ENCODE assay signal across 8 cellular contexts in genomic region chr1:24149854-24150227, GRCh38. TPM values are rescaled to one million over a fixed set of nuclear protein-coding genes. Genes with fewer than 3 reads are reported as not detected.
DNase-seq lines count a peak whose midpoint lies in the region; ATAC-seq, FAIRE-seq and TF ChIP-seq lines count a peak whose summit lies in the region.

No MANE protein-coding gene starts in this region.

- peaks cover 38% of the 10 kb centered on the region for H3F3A ChIP-seq in SU-DHL-6 (ENCODE audit: insufficient read depth)

- DNase-seq in H54 (ENCODE audit: insufficient read length, low spot score) (peak; percentile 40), epithelial cell of esophagus (ENCODE audit: low read depth) (peak; percentile 95), GM13977 (ENCODE audit: low spot score) (no peak), globus pallidus (ENCODE audit: low spot score) (no peak), left lobe of liver (ENCODE audit: low spot score) (no peak)

- TF ChIP-seq CTCF in SU-DHL-6 (IDR thresholded peaks at IDR 0.05; ENCODE audit: insufficient read depth, low read length, poor library complexity, severe bottlenecking) = no peak
- TF ChIP-seq CTCF in epithelial cell of esophagus (IDR thresholded peaks at IDR 0.05; ENCODE audit: insufficient read depth, low read depth, low read length, missing control alignments) = no peak
- no peak for TF ChIP-seq CTCF in GM13977 (IDR thresholded peaks at IDR 0.05; ENCODE audit: extremely low read depth, insufficient read depth, missing control alignments)

- no peak for ATAC-seq in GM21423 (IDR thresholded peaks at IDR 0.05; ENCODE audit: unreplicated experiment)
- no peak for ATAC-seq in left lobe of liver

- H3K9ac ChIP-seq in SU-DHL-6 (ENCODE audit: low read length) (peak overlapping the region; percentile 69; the same call in 1 of the 2 replicates), skeletal muscle tissue (ENCODE audit: low read depth in 1 of 3, low read length in 3 of 3) (peak overlapping the region in 1 of 3 donors; percentile 43)

- no peak for TF ChIP-seq POLR2A in H54 (IDR thresholded peaks at IDR 0.05; ENCODE audit: low read depth, low read length)

- in situ Hi-C loops in GM13977 (cut with MboI; ENCODE audit: low pct_unique_long_range_greater_than_20kb, low sequenced_read_pairs, unreplicated experiment) = no loop called here

- H3K4me3 ChIP-seq in SU-DHL-6 (ENCODE audit: insufficient read depth, low read length, poor library complexity, severe bottlenecking) (no peak overlapping the region), epithelial cell of esophagus (ENCODE audit: low read length) (peak overlapping the region; percentile 43), skeletal muscle tissue (ENCODE audit: low read length in 3 of 3) (peak overlapping the region in 2 of 3 donors; percentile 56)

- H3K27ac ChIP-seq in SU-DHL-6 (ENCODE audit: low read depth, low read length) (no peak overlapping the region), skeletal muscle tissue (ENCODE audit: low read depth, low read length) (no peak overlapping the region)

- H4K20me1 ChIP-seq in SU-DHL-6 (ENCODE audit: low read depth, low read length) = no peaks in the 10 kb centered on the region

- no peaks in the 10 kb centered on the region for H3K36me3 ChIP-seq in SU-DHL-6 (ENCODE audit: low read length)
- no peaks in the 10 kb centered on the region for H3K36me3 ChIP-seq in skeletal muscle tissue (ENCODE audit: control insufficient read depth in 3 of 3, insufficient read depth in 3 of 3, low read length in 3 of 3)

- H3K4me1 ChIP-seq in skeletal muscle tissue (ENCODE audit: control insufficient read depth in 3 of 3, insufficient read depth in 3 of 3, low read length in 3 of 3) = peaks cover 0 to 11% (median 9%) of the 10 kb centered on the region in 3 donors

- H3K79me2 ChIP-seq in SU-DHL-6 (ENCODE audit: insufficient read depth, low read length) = peaks cover 10% of the 10 kb centered on the region; the same call in 1 of the 2 replicates

- no peaks in the 10 kb centered on the region for H3K9me2 ChIP-seq in SU-DHL-6 (replicated peaks; ENCODE audit: insufficient read depth, low read length)

- no peak overlapping the region for H2AFZ ChIP-seq in SU-DHL-6 (ENCODE audit: low read depth, low read length, severe bottlenecking)

- H3K9me3 ChIP-seq in SU-DHL-6 (ENCODE audit: insufficient read depth, low read length) = no peaks in the 10 kb centered on the region
- H3K9me3 ChIP-seq in skeletal muscle tissue (ENCODE audit: control insufficient read depth in 3 of 3, low read length in 3 of 3) = no peaks in the 10 kb centered on the region

- FAIRE-seq in H54 (lab: Jason Lieb, UNC) = peak; percentile 75

- H3K4me2 ChIP-seq in SU-DHL-6 (ENCODE audit: low read depth, low read length, poor library complexity, severe bottlenecking) = peak overlapping the region; percentile 80

- H3K27me3 ChIP-seq in SU-DHL-6 (ENCODE audit: low read length) = no peaks in the 10 kb centered on the region
- H3K27me3 ChIP-seq in skeletal muscle tissue (ENCODE audit: control insufficient read depth in 3 of 3, insufficient read depth in 3 of 3, low read length in 3 of 3) = peaks cover 0 to 10% (median 0%) of the 10 kb centered on the region in 3 donors

RNA-seq across cellular contexts. Expression of gene IL22RA1, which starts 6.9 kb away (rescaled TPM):
- total RNA-seq in skeletal muscle tissue (not detected), left lobe of liver (2.9 TPM)

RNA-seq across cellular contexts. Expression of gene IFNLR1, which starts 37.2 kb away (rescaled TPM):
- total RNA-seq in skeletal muscle tissue (not detected), left lobe of liver (4.5 TPM)

RNA-seq across cellular contexts. Expression of gene MYOM3, which starts 37.9 kb away (rescaled TPM):
- 340 TPM for total RNA-seq in skeletal muscle tissue
- 0.08 TPM for total RNA-seq in left lobe of liver

Comparison
In these comparisons a context has a peak if more than half of its experiments do, and no peak if none do; other contexts are left out.
1. DNase-seq: peak in H54 (single experiment) and epithelial cell of esophagus (single experiment); none in GM13977 (single experiment), globus pallidus (single experiment) and left lobe of liver (single experiment).
2. RNA of gene MYOM3, which starts 37.9 kb away (total RNA-seq): 340 TPM in skeletal muscle tissue (single experiment); 0.08 TPM in left lobe of liver (single experiment); every median in the first group is over 100 times any median in the second.